ENCODE assay signal across 28 cellular contexts in the genomic region with DNA sequence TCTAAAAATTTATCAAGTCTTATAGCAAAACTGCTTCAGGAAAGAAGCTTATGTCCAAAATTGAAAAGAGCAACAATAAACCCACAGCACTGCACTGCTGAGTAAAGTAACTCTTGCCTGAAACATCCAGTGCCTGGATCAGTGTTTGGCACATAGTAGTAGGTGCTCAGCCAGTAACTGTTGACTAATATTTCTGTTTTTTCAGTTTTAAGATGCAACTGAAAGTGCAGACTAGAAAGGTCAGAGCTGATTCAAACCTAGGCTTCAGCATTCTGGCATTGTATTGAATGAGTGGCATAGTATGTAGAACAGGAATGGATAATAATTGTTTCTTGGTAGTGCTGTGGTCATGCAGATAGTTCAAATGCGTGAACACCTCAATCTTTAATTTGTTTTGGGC.
DNase-seq lines count a peak whose midpoint lies in the region; ATAC-seq, FAIRE-seq and TF ChIP-seq lines count a peak whose summit lies in the region.
"Had no signal": no experiment of that assay in that cellular context is flagged by ENCODE, and none has a peak within 500 bp of the region (broad histone marks: within the 10 kb centered on the region; RNA-seq: fewer than 3 reads in every experiment).

No MANE protein-coding gene starts in this region.

- H3K4me1 Mint-ChIP-seq in activated CD8-positive, alpha-beta memory T cell treated with anti-CD3 and anti-CD28 coated beads, Interleukin-2, amount 10 ng/mL, durations not matched to agents 7 days and 5 days = peaks cover 9% of the 10 kb centered on the region

- H3K27ac Mint-ChIP-seq in activated CD8-positive, alpha-beta memory T cell treated with anti-CD3 and anti-CD28 coated beads, Interleukin-2, amount 10 ng/mL, durations not matched to agents 7 days and 5 days = no peak overlapping the region
- H3K27ac Mint-ChIP-seq: activated naive CD4-positive, alpha-beta T cell treated with anti-CD3 and anti-CD28 coated beads, Interleukin-2, amount 50 U/mL, for 24 hours; B cell; mesothelial cell of epicardium; progenitor cell of endocrine pancreas had no signal

- H3K9me3 Mint-ChIP-seq in activated CD8-positive, alpha-beta memory T cell treated with anti-CD3 and anti-CD28 coated beads, Interleukin-2, amount 10 ng/mL, durations not matched to agents 7 days and 5 days (ENCODE audit: low read depth) = no peaks in the 10 kb centered on the region
- H3K9me3 Mint-ChIP-seq: activated naive CD4-positive, alpha-beta T cell treated with anti-CD3 and anti-CD28 coated beads, Interleukin-2, amount 50 U/mL, for 24 hours; CD8-positive, alpha-beta memory T cell; mesothelial cell of epicardium; naive B cell had no signal

- DNase-seq in activated CD8-positive, alpha-beta memory T cell treated with anti-CD3 and anti-CD28 coated beads, Interleukin-2, amount 10 ng/mL, durations not matched to agents 7 days and 5 days = no peak
- no peak for DNase-seq in activated CD8-positive, alpha-beta memory T cell treated with anti-CD3 and anti-CD28 coated beads, Interleukin-2, amount 50 U/mL, for 48 hours
- DNase-seq in GM12892 (ENCODE audit: insufficient read length) (no peak), omental fat pad (ENCODE audit: low spot score) (no peak), NAMALWA (ENCODE audit: low spot score) (no peak)
- DNase-seq: activated CD4-positive, alpha-beta T cell treated with anti-CD3 and anti-CD28 coated beads, Interleukin-2, amount 50 U/mL, for 48 hours; CD8-positive, alpha-beta memory T cell; DMS 273 treated with DMSO at 0.1 percent for 48 hours; effector memory CD4-positive, alpha-beta T cell; head of caudate nucleus; Kasumi-1; naive B cell; NCI-H1048; NCI-H1694 treated with DMSO at 0.1 percent for 48 hours; NCI-H2171; NCI-H510A; NK-92 treated with Interleukin-12 subunit alpha and Interleukin-12 subunit beta, amount 100 ng/mL, for 24 hours; PC-3; Right ventricle myocardium superior; stomach; thyroid gland had no signal

- H3K4me3 Mint-ChIP-seq in activated CD8-positive, alpha-beta memory T cell treated with anti-CD3 and anti-CD28 coated beads, Interleukin-2, amount 10 ng/mL, durations not matched to agents 7 days and 5 days = no peak overlapping the region
- H3K4me3 Mint-ChIP-seq: activated naive CD4-positive, alpha-beta T cell treated with anti-CD3 and anti-CD28 coated beads, Interleukin-2, amount 50 U/mL, for 24 hours; B cell; CD8-positive, alpha-beta memory T cell; mesothelial cell of epicardium; naive B cell had no signal

- FAIRE-seq in GM12892 (lab: Jason Lieb, UNC) = peak; percentile 67
- FAIRE-seq: keratinocyte had no signal

- TF ChIP-seq POLR2A in GM12892 (IDR thresholded peaks at IDR 0.05; ENCODE audit: low read depth, low read length) = no peak

- TF ChIP-seq CTCF in omental fat pad (IDR thresholded peaks at IDR 0.05) = no peak

- no peaks in the 10 kb centered on the region for H3K36me3 Mint-ChIP-seq in activated CD8-positive, alpha-beta memory T cell treated with anti-CD3 and anti-CD28 coated beads, Interleukin-2, amount 10 ng/mL, durations not matched to agents 7 days and 5 days
- H3K36me3 Mint-ChIP-seq: activated naive CD4-positive, alpha-beta T cell treated with anti-CD3 and anti-CD28 coated beads, Interleukin-2, amount 50 U/mL, for 24 hours; CD8-positive, alpha-beta memory T cell; mesothelial cell of epicardium; naive B cell had no signal

- CTCF ChIA-PET in activated CD8-positive, alpha-beta memory T cell treated with anti-CD3 and anti-CD28 coated beads, Interleukin-2, amount 10 ng/mL, durations not matched to agents 7 days and 5 days (lab: Charles Lee) = interaction anchor here (1.0 to 1.6 kb wide), 4 partner anchors 11 to 332 kb away, joined by 3 to 5 read pairs (median 3); no protein-coding TSS in a partner anchor

- H3K27me3 Mint-ChIP-seq in activated CD8-positive, alpha-beta memory T cell treated with anti-CD3 and anti-CD28 coated beads, Interleukin-2, amount 10 ng/mL, durations not matched to agents 7 days and 5 days = no peaks in the 10 kb centered on the region
- H3K27me3 Mint-ChIP-seq: activated naive CD4-positive, alpha-beta T cell treated with anti-CD3 and anti-CD28 coated beads, Interleukin-2, amount 50 U/mL, for 24 hours; B cell; CD8-positive, alpha-beta memory T cell; naive B cell; progenitor cell of endocrine pancreas had no signal

- peak; percentile 47 for ATAC-seq in activated CD8-positive, alpha-beta memory T cell treated with anti-CD3 and anti-CD28 coated beads, Interleukin-2, amount 10 ng/mL, durations not matched to agents 7 days and 5 days
- ATAC-seq in HG02610 (IDR thresholded peaks at IDR 0.05; ENCODE audit: unreplicated experiment) = peak; percentile 56
- ATAC-seq in omental fat pad (ENCODE audit: low FRiP score) = peak; percentile 44
- ATAC-seq in GM19035 (IDR thresholded peaks at IDR 0.05; ENCODE audit: unreplicated experiment) = no peak
- ATAC-seq: PC-3 had no signal
